31 cellular contexts compared by ENCODE assay signal in the genomic region with DNA sequence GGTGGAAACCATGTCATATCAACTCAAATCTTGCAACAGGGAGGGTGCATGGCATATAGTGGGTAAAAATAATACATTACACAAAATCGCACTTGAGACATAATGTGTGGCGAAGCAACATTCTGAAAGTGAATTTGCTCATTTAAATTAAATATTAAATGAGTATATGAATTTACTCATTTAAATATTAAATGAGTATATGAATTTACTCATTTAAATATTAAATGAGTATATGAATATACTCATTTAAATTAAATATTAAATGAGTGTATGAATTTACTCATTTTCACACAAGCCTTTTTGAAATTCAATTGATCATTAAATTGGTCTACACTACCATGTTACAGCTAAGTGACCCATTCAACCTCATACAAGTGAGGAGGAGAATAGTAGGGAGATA.
"Had no signal": no experiment of that assay in that cellular context is flagged by ENCODE, and none has a peak within 500 bp of the region (broad histone marks: within the 10 kb centered on the region; RNA-seq: fewer than 3 reads in every experiment).

No MANE protein-coding gene starts in this region.

- FAIRE-seq: astrocyte, TTC549 had no signal

- DNase-seq: activated CD4-positive, alpha-beta memory T cell treated with anti-CD3 and anti-CD28 coated beads for 36 hours; activated CD4-positive, alpha-beta T cell treated with anti-CD3 and anti-CD28 coated beads for 1 hour; activated CD4-positive, alpha-beta T cell treated with anti-CD3 and anti-CD28 coated beads for 36 hours; activated CD4-positive, alpha-beta T cell treated with anti-CD3 and anti-CD28 coated beads for 48 hours; activated CD4-positive, alpha-beta T cell treated with anti-CD3 and anti-CD28 coated beads, Interleukin-2, amount 10 ng/mL, durations not matched to agents 7 days and 5 days; activated CD4-positive, CD25-positive, alpha-beta regulatory T cell; activated CD8-positive, alpha-beta memory T cell treated with anti-CD3 and anti-CD28 coated beads, Interleukin-2, amount 50 U/mL, for 4 hours; activated CD8-positive, alpha-beta T cell treated with anti-CD3 and anti-CD28 coated beads for 36 hours; activated effector memory CD4-positive, alpha-beta T cell treated with anti-CD3 and anti-CD28 coated beads, Interleukin-2, amount 50 U/mL, for 16 hours; activated gamma-delta T cell treated with Interleukin-2 at 50 U/mL for 16 hours; activated naive CD4-positive, alpha-beta T cell; activated naive CD4-positive, alpha-beta T cell treated with anti-CD3 and anti-CD28 coated beads for 36 hours; activated naive CD4-positive, alpha-beta T cell treated with anti-CD3 and anti-CD28 coated beads, Interleukin-2, amount 50 U/mL, for 16 hours; activated naive CD8-positive, alpha-beta T cell treated with anti-CD3 and anti-CD28 coated beads for 36 hours; activated T-cell treated with anti-CD3 and anti-CD28 coated beads for 4 hours; activated T-cell treated with anti-CD3 and anti-CD28 coated beads, Interleukin-2, amount 50 U/mL, for 1 hour; activated T-cell treated with anti-CD3 and anti-CD28 coated beads, Interleukin-2, amount 50 U/mL, for 4 hours; activated T-cell treated with anti-CD3 and anti-CD28 coated beads, Interleukin-2, amount 50 U/mL, for 72 hours; adrenal gland; amniotic stem cell; aorta; body of pancreas; brain microvascular endothelial cell; central memory CD4-positive, alpha-beta T cell; T-helper 1 cell; T-helper 2 cell; T-helper 9 cell had no signal

- H3K27me3 ChIP-seq: adrenal gland, body of pancreas, breast epithelium had no signal

- H3K9me3 ChIP-seq: adrenal gland, body of pancreas, breast epithelium had no signal

- H3K36me3 ChIP-seq: adrenal gland, brain microvascular endothelial cell, breast epithelium had no signal

- H3K4me3 ChIP-seq: adrenal gland, body of pancreas, breast epithelium had no signal

- H3K27ac ChIP-seq: adrenal gland, body of pancreas, brain microvascular endothelial cell, breast epithelium, VCaP had no signal

- H3K4me1 ChIP-seq: adrenal gland, body of pancreas, breast epithelium had no signal
